1 cellular context compared by ENCODE assay signal in the genomic region with DNA sequence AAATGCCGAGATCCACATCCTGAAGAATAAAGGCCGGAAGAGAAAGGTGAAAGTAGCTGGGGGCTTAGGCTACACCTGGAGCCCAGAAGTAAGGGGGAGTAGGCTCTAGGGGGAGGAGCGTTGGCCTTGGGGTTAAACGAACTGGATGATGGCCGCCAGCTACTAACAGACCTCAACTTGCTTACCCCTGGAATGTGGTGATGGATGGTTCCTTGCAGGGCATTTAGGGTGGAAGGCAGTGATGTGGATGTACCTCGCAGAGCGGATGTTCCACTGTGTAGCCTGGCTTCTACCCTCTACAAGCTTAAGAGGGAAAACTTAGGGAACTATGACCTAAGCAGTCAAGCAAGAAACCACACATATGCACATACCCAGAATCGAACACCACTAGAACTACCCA.
TF ChIP-seq lines count a peak whose summit lies in the region.

No MANE protein-coding gene starts in this region.

TF ChIP-seq in HepG2, 621 proteins besides CTCF, POLR2A, EP300 and RAD21 (continued from another document):
- TF ChIP-seq ZNF781 (CRISPR knock-in tag; IDR thresholded peaks at IDR 0.05; ENCODE audit: borderline replicate concordance, not compliant biosample characterization) (no peak), IRF2 (CRISPR knock-in tag; IDR thresholded peaks at IDR 0.05) (no peak), ZKSCAN5 (CRISPR knock-in tag; IDR thresholded peaks at IDR 0.05) (no peak), KIAA2018 (CRISPR knock-in tag; IDR thresholded peaks at IDR 0.05; ENCODE audit: borderline replicate concordance) (no peak), ZBTB38 (CRISPR knock-in tag; IDR thresholded peaks at IDR 0.05) (0 out of 2 replicates have a peak, but pooled peaks have one; percentile 23), REL (CRISPR knock-in tag; conservative IDR thresholded peaks at IDR 0.05) (no peak; the same call in 1 of the 2 replicates), ZNF607 (CRISPR knock-in tag; IDR thresholded peaks at IDR 0.05; ENCODE audit: borderline replicate concordance) (no peak), JDP2 (CRISPR knock-in tag; IDR thresholded peaks at IDR 0.05; ENCODE audit: borderline replicate concordance) (no peak), ZNF710 (CRISPR knock-in tag; IDR thresholded peaks at IDR 0.05; ENCODE audit: borderline replicate concordance) (no peak)
- TF ChIP-seq, protein P1, sequence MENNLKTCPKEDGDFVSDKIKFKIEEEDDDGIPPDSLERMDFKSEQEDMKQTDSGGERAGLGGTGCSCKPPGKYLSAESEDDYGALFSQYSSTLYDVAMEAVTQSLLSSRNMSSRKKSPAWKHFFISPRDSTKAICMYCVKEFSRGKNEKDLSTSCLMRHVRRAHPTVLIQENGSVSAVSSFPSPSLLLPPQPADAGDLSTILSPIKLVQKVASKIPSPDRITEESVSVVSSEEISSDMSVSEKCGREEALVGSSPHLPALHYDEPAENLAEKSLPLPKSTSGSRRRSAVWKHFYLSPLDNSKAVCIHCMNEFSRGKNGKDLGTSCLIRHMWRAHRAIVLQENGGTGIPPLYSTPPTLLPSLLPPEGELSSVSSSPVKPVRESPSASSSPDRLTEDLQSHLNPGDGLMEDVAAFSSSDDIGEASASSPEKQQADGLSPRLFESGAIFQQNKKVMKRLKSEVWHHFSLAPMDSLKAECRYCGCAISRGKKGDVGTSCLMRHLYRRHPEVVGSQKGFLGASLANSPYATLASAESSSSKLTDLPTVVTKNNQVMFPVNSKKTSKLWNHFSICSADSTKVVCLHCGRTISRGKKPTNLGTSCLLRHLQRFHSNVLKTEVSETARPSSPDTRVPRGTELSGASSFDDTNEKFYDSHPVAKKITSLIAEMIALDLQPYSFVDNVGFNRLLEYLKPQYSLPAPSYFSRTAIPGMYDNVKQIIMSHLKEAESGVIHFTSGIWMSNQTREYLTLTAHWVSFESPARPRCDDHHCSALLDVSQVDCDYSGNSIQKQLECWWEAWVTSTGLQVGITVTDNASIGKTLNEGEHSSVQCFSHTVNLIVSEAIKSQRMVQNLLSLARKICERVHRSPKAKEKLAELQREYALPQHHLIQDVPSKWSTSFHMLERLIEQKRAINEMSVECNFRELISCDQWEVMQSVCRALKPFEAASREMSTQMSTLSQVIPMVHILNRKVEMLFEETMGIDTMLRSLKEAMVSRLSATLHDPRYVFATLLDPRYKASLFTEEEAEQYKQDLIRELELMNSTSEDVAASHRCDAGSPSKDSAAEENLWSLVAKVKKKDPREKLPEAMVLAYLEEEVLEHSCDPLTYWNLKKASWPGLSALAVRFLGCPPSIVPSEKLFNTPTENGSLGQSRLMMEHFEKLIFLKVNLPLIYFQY (CRISPR knock-in tag; IDR thresholded peaks at IDR 0.05; ENCODE audit: borderline replicate concordance) = no peak
